ENCODE assay signal across 1 cellular context in genomic region chr1:246632584-246633168, GRCh38.
TF ChIP-seq lines count a peak whose summit lies in the region.

No MANE protein-coding gene starts in this region.

TF ChIP-seq in GM23338, 12 proteins besides CTCF, POLR2A, EP300 and RAD21 (continued from another document):
- TF ChIP-seq ETS1 (IDR thresholded peaks at IDR 0.05) (no peak), CREB1 (CRISPR knock-in tag; IDR thresholded peaks at IDR 0.05; ENCODE audit: low read depth) (no peak), STAT1 (IDR thresholded peaks at IDR 0.05; ENCODE audit: unreplicated experiment) (no peak), ZNF114 (CRISPR knock-in tag; IDR thresholded peaks at IDR 0.05) (no peak)
